Comparison of ENCODE assay signal across 23 cellular contexts in genomic region chr1:29497395-29498125, GRCh38.
"Had no signal": no experiment of that assay in that cellular context is flagged by ENCODE, and none has a peak within 500 bp of the region (broad histone marks: within the 10 kb centered on the region; RNA-seq: fewer than 3 reads in every experiment).

No MANE protein-coding gene starts in this region.

- H3K4me1 ChIP-seq: gastrocnemius medialis, pancreas, psoas muscle, transverse colon had no signal

- H3K27ac ChIP-seq: gastrocnemius medialis, pancreas, psoas muscle, transverse colon, vagina had no signal

- H3K27me3 ChIP-seq: gastrocnemius medialis, pancreas, vagina had no signal

- H3K4me1 Mint-ChIP-seq: central memory CD8-positive, alpha-beta T cell had no signal

- H3K4me3 Mint-ChIP-seq: activated CD8-positive, alpha-beta T cell treated with anti-CD3 and anti-CD28 coated beads for 36 hours; activated T-cell treated with anti-CD3 and anti-CD28 coated beads, Interleukin-2, amount 50 U/mL, for 24 hours; central memory CD8-positive, alpha-beta T cell; nephron; WTC11 had no signal

- H3K9me3 ChIP-seq: pancreas, transverse colon, vagina had no signal

- H3K4me3 ChIP-seq: gastrocnemius medialis, pancreas, psoas muscle, smooth muscle cell, transverse colon, vagina had no signal

- H3K9me3 Mint-ChIP-seq: central memory CD8-positive, alpha-beta T cell had no signal

- H3K36me3 ChIP-seq: gastrocnemius medialis, pancreas, transverse colon, vagina had no signal

- DNase-seq: activated CD4-positive, alpha-beta T cell treated with anti-CD3 and anti-CD28 coated beads for 1 hour; activated CD4-positive, alpha-beta T cell treated with anti-CD3 and anti-CD28 coated beads, Interleukin-2, amount 50 U/mL, for 1 hour; activated CD8-positive, alpha-beta T cell treated with anti-CD3 and anti-CD28 coated beads for 36 hours; activated T-cell treated with anti-CD3 and anti-CD28 coated beads, Interleukin-2, amount 50 U/mL, for 24 hours; effector memory CD4-positive, alpha-beta T cell; erythroblast; gastrocnemius medialis; glutamatergic neuron; left ventricle myocardium superior; pancreas; psoas muscle; stimulated activated CD4-positive, alpha-beta T cell treated with anti-CD3 and anti-CD28 coated beads, Interleukin-15, amount 100 ng/mL, for 24 hours; stimulated activated CD4-positive, alpha-beta T cell treated with anti-CD3 and anti-CD28 coated beads, Interleukin-2, amount 100 ng/mL, for 24 hours; stimulated activated naive CD4-positive, alpha-beta T cell; T-helper 2 cell; transverse colon had no signal

- H3K27ac Mint-ChIP-seq: activated CD8-positive, alpha-beta T cell treated with anti-CD3 and anti-CD28 coated beads for 36 hours; activated naive CD4-positive, alpha-beta T cell treated with anti-CD3 and anti-CD28 coated beads, Interleukin-2, amount 50 U/mL, for 72 hours; activated T-cell treated with anti-CD3 and anti-CD28 coated beads, Interleukin-2, amount 50 U/mL, for 24 hours; WTC11 had no signal

- ATAC-seq: activated CD8-positive, alpha-beta T cell treated with anti-CD3 and anti-CD28 coated beads for 36 hours; activated naive CD4-positive, alpha-beta T cell treated with anti-CD3 and anti-CD28 coated beads, Interleukin-2, amount 50 U/mL, for 72 hours; gastrocnemius medialis; left ventricle myocardium superior; pancreas; psoas muscle; SK-N-SH treated with all-trans-retinoic acid at 6 μM for 48 hours; WTC11 had no signal
